Comparison of ENCODE assay signal across 8 cellular contexts in genomic region chr3:136758160-136759102, GRCh38. TPM values are rescaled to one million over a fixed set of nuclear protein-coding genes. Genes with fewer than 3 reads are reported as not detected.
A peak's percentile ranks its signal among the peaks of the same experiment; 100 is the strongest.
DNase-seq lines count a peak whose midpoint lies in the region; ATAC-seq and TF ChIP-seq lines count a peak whose summit lies in the region.
"Not testable (repeated sequence)": the region's sequence is repeated elsewhere in the genome, so short reads cannot be mapped to it uniquely, and the experiment has no call there.

No MANE protein-coding gene starts in this region.

- CTCF ChIA-PET in Panc1 (lab: Charles Lee), result interaction anchor here (0.7 to 3.3 kb wide), 6 partner anchors 44 to 1353 kb away, joined by 3 to 15 read pairs (median 4); no protein-coding TSS in a partner anchor

- H3K27me3 ChIP-seq in Panc1 (ENCODE audit: control insufficient read depth, insufficient read depth, low read length); psoas muscle (ENCODE audit: insufficient read depth in 3 of 3, low read length in 2 of 3): not testable (repeated sequence)

- not testable (repeated sequence) for H3K9me3 ChIP-seq in Panc1 (ENCODE audit: control insufficient read depth, insufficient read depth, low read depth, low read length); psoas muscle

- WGBS in psoas muscle, 3 donors, result 85 to 88% (median 85%) methylated on average over 20 of the region's 20 CpGs

- DNase-seq in AG10803 (ENCODE audit: low read depth); GM12864 (ENCODE audit: low read depth); Panc1 (ENCODE audit: low read depth, low spot score); left lobe of liver (ENCODE audit: low spot score); psoas muscle: not testable (repeated sequence)
- DNase-seq in Kasumi-1 (lab: John Stamatoyannopoulos, UW) (peak; percentile 89 to 90), amniotic epithelial cell (ENCODE audit: low read depth) (peak; percentile 50), fibroblast of mammary gland (ENCODE audit: low read depth) (peak; percentile 46)

- BruUV-seq in Panc1 (replicated peaks; lab: Mats Ljungman, UMichigan), result not testable (repeated sequence)

- H3K27ac ChIP-seq in Panc1 (ENCODE audit: low read length); psoas muscle: not testable (repeated sequence)

- not testable (repeated sequence) for H3K36me3 ChIP-seq in Panc1 (ENCODE audit: control insufficient read depth, insufficient read depth, low read length); psoas muscle (ENCODE audit: insufficient read depth in 1 of 2, low read depth in 1 of 2)

- H3K4me1 ChIP-seq in Panc1 (ENCODE audit: control insufficient read depth, insufficient read depth, low read length); psoas muscle: not testable (repeated sequence)

- ATAC-seq in Panc1 (peak; percentile 38; the same call in 1 of the 2 replicates), left lobe of liver (peak; percentile 76)
- ATAC-seq in psoas muscle, result not testable (repeated sequence)

- in situ Hi-C loops in Panc1 (cut with HindIII; ENCODE audit: low pct_unique_long_range_greater_than_20kb, low sequenced_read_pairs), result not testable (repeated sequence)

- TF ChIP-seq CTCF in AG10803 (conservative IDR thresholded peaks at IDR 0.05; ENCODE audit: low read length) (peak; percentile 40), GM12864 (IDR thresholded peaks at IDR 0.05; ENCODE audit: low read depth, low read length, missing control alignments) (peak; percentile 50), Panc1 (IDR thresholded peaks at IDR 0.05) (peak; percentile 89), fibroblast of mammary gland (conservative IDR thresholded peaks at IDR 0.05; ENCODE audit: control insufficient read depth, insufficient read depth, low read depth, low read length) (peak; percentile 73), psoas muscle (IDR thresholded peaks at IDR 0.05) (peak; percentile 30)

- POLR2A ChIA-PET in Panc1 (lab: Charles Lee), result interaction anchor here (0.7 kb wide), 1 partner anchor 20 kb away, joined by 3 read pairs; no protein-coding TSS in a partner anchor

- intact Hi-C loops in Panc1 (cut with micrococcal nuclease; ENCODE audit: unreplicated experiment) (loop anchor here (1.0 kb wide), 1 partner anchor 256 kb away; no protein-coding TSS in a partner anchor), psoas muscle (cut with DNase I) (loop anchor here (10.0 kb wide), 4 partner anchors 106 to 564 kb away; partner anchors contain the start of genes MSL2 (in 2 of the 2) and NCK1 (in 1 of the 2))

- not testable (repeated sequence) for H3K4me3 ChIP-seq in AG10803 (ENCODE audit: low read length); GM12864 (ENCODE audit: low read depth, low read length); Panc1 (ENCODE audit: low read depth in 2 of 2, low read length in 2 of 2); fibroblast of mammary gland (ENCODE audit: control insufficient read depth, low read depth, low read length); psoas muscle

RNA-seq across cellular contexts. Expression of gene STAG1, which starts 6.3 kb away (rescaled TPM):
- 43.7 TPM for total RNA-seq in Panc1 (2021; ENCODE audit: unreplicated experiment)
- 11.7 TPM for polyA plus RNA-seq in Panc1 (2012; ENCODE audit: insufficient read length)
- total RNA-seq in left lobe of liver, result 11.0 TPM
- 10 to 100 TPM; 17.5 to 27.7 (median 23.1) TPM for total RNA-seq in psoas muscle
- polyA plus RNA-seq in psoas muscle, result 10 to 100 TPM in 1 of 3 donors, 1 to 10 TPM in 2; 8.8 to 19.7 (median 9.1) TPM

Comparison
In these comparisons a context has a peak if more than half of its experiments do, and no peak if none do; other contexts are left out.
1. CTCF ChIP-seq: peak in every context shown above with its lines; median percentile 89 in Panc1; 73 in fibroblast of mammary gland; 50 in GM12864; 40 in AG10803; 30 in psoas muscle.